Comparison of ENCODE assay signal across 19 cellular contexts in genomic region chr5:90824436-90824835, GRCh38.
"Had no signal": no experiment of that assay in that cellular context is flagged by ENCODE, and none has a peak within 500 bp of the region (broad histone marks: within the 10 kb centered on the region; RNA-seq: fewer than 3 reads in every experiment).

No MANE protein-coding gene starts in this region.

- H3K4me1 Mint-ChIP-seq: naive thymus-derived CD8-positive, alpha-beta T cell; stimulated activated memory B cell treated with anti-CD40 and anti-IgM and Interleukin-4, amounts not matched to agents 10 μg/mL and 1 μg/mL and 100 μg/mL, for 72 hours had no signal

- H3K4me3 Mint-ChIP-seq: naive thymus-derived CD8-positive, alpha-beta T cell; stimulated activated memory B cell treated with anti-CD40 and anti-IgM and Interleukin-4, amounts not matched to agents 10 μg/mL and 1 μg/mL and 100 μg/mL, for 72 hours; stimulated activated naive CD8-positive, alpha-beta T cell treated with anti-CD3 and anti-CD28 coated beads, Interleukin-15, Interleukin-2, amounts not matched to agents 100 ng/mL and 50 ng/mL, for 24 hours had no signal

- DNase-seq: effector memory CD4-positive, alpha-beta T cell; gastrocnemius medialis; heart right ventricle; hypothalamus; kidney glomerular epithelial cell; mammary epithelial cell; mucosa of descending colon; naive thymus-derived CD8-positive, alpha-beta T cell; spleen; stimulated activated CD4-positive, alpha-beta T cell treated with anti-CD3 and anti-CD28 coated beads, Interleukin-15, amount 100 ng/mL, for 24 hours; stimulated activated CD4-positive, alpha-beta T cell treated with anti-CD3 and anti-CD28 coated beads, Interleukin-1b, Interleukin-23, amount 100 ng/mL, for 48 hours; stimulated activated CD4-positive, alpha-beta T cell treated with anti-CD3 and anti-CD28 coated beads, Interleukin-4, amount 100 ng/mL, for 24 hours; transverse colon had no signal

- H3K27ac Mint-ChIP-seq: naive thymus-derived CD8-positive, alpha-beta T cell; stimulated activated memory B cell treated with anti-CD40 and anti-IgM and Interleukin-4, amounts not matched to agents 10 μg/mL and 1 μg/mL and 100 μg/mL, for 72 hours; stimulated activated naive CD8-positive, alpha-beta T cell treated with anti-CD3 and anti-CD28 coated beads, Interleukin-15, Interleukin-2, amounts not matched to agents 100 ng/mL and 50 ng/mL, for 24 hours had no signal

- ATAC-seq: gastrocnemius medialis; heart right ventricle; left lobe of liver; mucosa of descending colon; naive thymus-derived CD8-positive, alpha-beta T cell; sciatic nerve; stimulated activated memory B cell treated with anti-CD40 and anti-IgM and Interleukin-4, amounts not matched to agents 10 μg/mL and 1 μg/mL and 100 μg/mL, for 72 hours had no signal

- H3K9me3 Mint-ChIP-seq: stimulated activated memory B cell treated with anti-CD40 and anti-IgM and Interleukin-4, amounts not matched to agents 10 μg/mL and 1 μg/mL and 100 μg/mL, for 72 hours; stimulated activated naive CD8-positive, alpha-beta T cell treated with anti-CD3 and anti-CD28 coated beads, Interleukin-15, Interleukin-2, amounts not matched to agents 100 ng/mL and 50 ng/mL, for 24 hours had no signal

- FAIRE-seq: endometrium, islet of Langerhans had no signal

- H3K36me3 Mint-ChIP-seq: naive thymus-derived CD8-positive, alpha-beta T cell; stimulated activated memory B cell treated with anti-CD40 and anti-IgM and Interleukin-4, amounts not matched to agents 10 μg/mL and 1 μg/mL and 100 μg/mL, for 72 hours had no signal
